ENCODE assay signal across 15 cellular contexts in the genomic region with DNA sequence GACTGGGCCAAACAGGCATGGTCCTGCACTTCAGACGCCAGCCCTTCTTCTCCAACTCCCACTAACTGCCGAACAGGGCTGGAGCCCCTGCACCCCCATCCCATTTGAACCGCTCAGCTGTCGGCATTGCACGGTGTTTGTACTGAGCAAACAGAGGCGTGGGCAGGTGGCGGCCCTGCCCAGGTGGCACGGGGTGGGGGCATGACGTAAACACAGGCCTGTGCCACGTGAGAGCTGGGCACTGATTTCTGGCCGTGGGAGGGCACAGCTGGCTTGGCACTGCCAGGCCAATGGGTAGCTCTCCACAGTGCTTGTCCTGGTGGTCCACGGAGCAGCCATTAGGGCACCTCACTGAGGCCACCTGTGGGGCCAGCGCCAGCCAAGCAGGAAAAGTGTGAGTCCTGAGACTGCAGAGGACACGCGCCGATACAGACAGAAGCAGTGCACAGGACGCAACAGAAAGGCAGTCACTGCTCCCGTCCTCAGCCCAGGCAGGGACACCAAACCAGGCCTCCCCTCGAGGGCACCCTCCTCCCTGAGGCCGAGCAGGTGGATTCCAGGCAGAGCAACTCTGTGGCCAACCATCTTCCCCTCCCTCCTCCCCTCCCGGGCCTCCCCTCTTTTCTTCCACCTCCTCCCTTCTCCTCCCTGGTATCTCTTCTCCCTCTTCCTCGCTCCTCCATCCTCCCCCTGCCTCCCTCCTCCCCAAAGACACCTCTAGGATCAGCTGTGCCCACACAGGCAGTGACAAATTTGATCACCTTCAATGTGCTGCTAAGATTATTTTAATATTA.
A peak's percentile ranks its signal among the peaks of the same experiment; 100 is the strongest.
DNase-seq lines count a peak whose midpoint lies in the region; ATAC-seq and TF ChIP-seq lines count a peak whose summit lies in the region.
"Had no signal": no experiment of that assay in that cellular context is flagged by ENCODE, and none has a peak within 500 bp of the region (broad histone marks: within the 10 kb centered on the region; RNA-seq: fewer than 3 reads in every experiment).

No MANE protein-coding gene starts in this region.

- H3K27me3 ChIP-seq in CD4-positive, alpha-beta T cell (ENCODE audit: control insufficient read depth, insufficient read depth, low read length): no peaks in the 10 kb centered on the region
- H3K27me3 ChIP-seq in body of pancreas (no peaks in the 10 kb centered on the region), aorta (ENCODE audit: control insufficient read depth in 1 of 2, insufficient read depth in 2 of 2, low read length in 1 of 2) (no peaks in the 10 kb centered on the region)
- H3K27me3 ChIP-seq: BE2C had no signal

- H3K27ac ChIP-seq in CD4-positive, alpha-beta T cell (ENCODE audit: low read depth, low read length): no peak overlapping the region
- peak overlapping the region in 3 of 4 donors; percentile 16 to 47 (median 21) for H3K27ac ChIP-seq in body of pancreas
- H3K27ac ChIP-seq in aorta (ENCODE audit: low read depth in 1 of 2, low read length in 2 of 2): no peak overlapping the region
- H3K27ac ChIP-seq: psoas muscle had no signal

- H3K36me3 ChIP-seq in body of pancreas (replicated peaks in 1 of 2; ENCODE audit: insufficient read depth in 1 of 2, low read depth in 2 of 2) (no peaks in the 10 kb centered on the region), aorta (ENCODE audit: control insufficient read depth in 1 of 2, insufficient read depth in 2 of 2, low read length in 1 of 2) (no peaks in the 10 kb centered on the region)
- H3K36me3 ChIP-seq: BE2C had no signal

- H3K4me3 Mint-ChIP-seq in CD4-positive, alpha-beta T cell: peak overlapping the region; percentile 67
- peak overlapping the region in 4 of 10 donors; percentile 6 to 47 (median 30) for H3K4me3 Mint-ChIP-seq in naive thymus-derived CD8-positive, alpha-beta T cell
- H3K4me3 Mint-ChIP-seq: mesothelial cell of epicardium had no signal

- H3K9me3 ChIP-seq in CD4-positive, alpha-beta T cell (ENCODE audit: control insufficient read depth, low read length): no peaks in the 10 kb centered on the region
- H3K9me3 ChIP-seq in body of pancreas (no peaks in the 10 kb centered on the region), aorta (ENCODE audit: control insufficient read depth, low read length) (no peaks in the 10 kb centered on the region)
- H3K9me3 ChIP-seq: BE2C, psoas muscle had no signal

- no peaks in the 10 kb centered on the region for H3K27me3 Mint-ChIP-seq in CD4-positive, alpha-beta T cell
- no peaks in the 10 kb centered on the region for H3K27me3 Mint-ChIP-seq in naive thymus-derived CD8-positive, alpha-beta T cell

- peaks cover 69% of the 10 kb centered on the region for H3K36me3 Mint-ChIP-seq in CD4-positive, alpha-beta T cell (ENCODE audit: low read depth)
- H3K36me3 Mint-ChIP-seq in naive thymus-derived CD8-positive, alpha-beta T cell: peaks cover 3 to 44% (median 5%) of the 10 kb centered on the region in 3 donors

- ATAC-seq in CD4-positive, alpha-beta T cell (ENCODE audit: poor library complexity): no peak
- ATAC-seq in body of pancreas: peak; percentile 98
- no peak for ATAC-seq in naive thymus-derived CD8-positive, alpha-beta T cell
- ATAC-seq in aorta (ENCODE audit: low FRiP score): no peak
- ATAC-seq in GM21390 (IDR thresholded peaks at IDR 0.05; ENCODE audit: unreplicated experiment): no peak

- DNase-seq in CD4-positive, alpha-beta T cell: no peak
- DNase-seq in LNCaP clone FGC (ENCODE audit: low read depth) (peak; percentile 61), body of pancreas (peak; percentile 89 to 94 (median 92)), DMS114 treated with DMSO at 0.1 percent for 48 hours (lab: John Stamatoyannopoulos, UW; ENCODE audit: unreplicated experiment) (no peak), foreskin melanocyte (no peak), aorta (no peak)
- no peak for DNase-seq in naive thymus-derived CD8-positive, alpha-beta T cell
- DNase-seq: activated CD4-positive, CD25-positive, alpha-beta regulatory T cell treated with anti-CD3 and anti-CD28 coated beads, Interleukin-2, amount 50 U/mL, for 72 hours; BE2C; IMR-90; stimulated activated CD4-positive, alpha-beta T cell treated with anti-CD3 and anti-CD28 coated beads, Interleukin-4, amount 100 ng/mL, for 24 hours; stimulated activated naive CD4-positive, alpha-beta T cell treated with Interleukin-2 at 50 U/mL for 16 hours had no signal

- POLR2A ChIA-PET in CD4-positive, alpha-beta T cell (lab: Charles Lee): interaction anchor here (1.0 to 5.5 kb wide), 3 partner anchors 9 to 109 kb away, joined by 3 to 206 read pairs (median 3); no protein-coding TSS in a partner anchor
- POLR2A ChIA-PET in naive thymus-derived CD8-positive, alpha-beta T cell (lab: Charles Lee): interaction anchor here (6.0 kb wide), 1 partner anchor 11 kb away, joined by 32 read pairs; no protein-coding TSS in a partner anchor

- no peaks in the 10 kb centered on the region for H3K9me3 Mint-ChIP-seq in CD4-positive, alpha-beta T cell
- H3K9me3 Mint-ChIP-seq in naive thymus-derived CD8-positive, alpha-beta T cell: no peaks in the 10 kb centered on the region

- H3K4me3 ChIP-seq in LNCaP clone FGC (ENCODE audit: low read depth, low read length) (no peak overlapping the region), body of pancreas (no peak overlapping the region), aorta (ENCODE audit: low read length in 2 of 2) (no peak overlapping the region)
- H3K4me3 ChIP-seq: psoas muscle had no signal

- peaks cover 74% of the 10 kb centered on the region for H3K4me1 Mint-ChIP-seq in CD4-positive, alpha-beta T cell (ENCODE audit: low read depth)
- peaks cover 48 to 68% (median 50%) of the 10 kb centered on the region in 4 donors for H3K4me1 Mint-ChIP-seq in naive thymus-derived CD8-positive, alpha-beta T cell

- H3K4me1 ChIP-seq in body of pancreas (peaks cover 15% of the 10 kb centered on the region), aorta (ENCODE audit: control insufficient read depth in 1 of 2, insufficient read depth in 2 of 2, low read length in 2 of 2) (no peaks in the 10 kb centered on the region)
- H3K4me1 ChIP-seq: psoas muscle had no signal

- TF ChIP-seq CTCF in CD4-positive, alpha-beta T cell (IDR thresholded peaks at IDR 0.05): no peak
- TF ChIP-seq CTCF in LNCaP clone FGC (IDR thresholded peaks at IDR 0.05; ENCODE audit: control insufficient read depth, extremely low read depth, insufficient read depth) (no peak), body of pancreas (IDR thresholded peaks at IDR 0.05) (no peak)

- peak overlapping the region; percentile 89 for H3K27ac Mint-ChIP-seq in CD4-positive, alpha-beta T cell
- peak overlapping the region; percentile 50 to 97 (median 90) for H3K27ac Mint-ChIP-seq in naive thymus-derived CD8-positive, alpha-beta T cell
- H3K27ac Mint-ChIP-seq: mesothelial cell of epicardium had no signal

- WGBS in body of pancreas, 2 donors: 44 to 81% methylated on average over 6 to 22 of the region's 22 CpGs
- 91 to 92% methylated on average over 22 of the region's 22 CpGs for WGBS in aorta, 2 donors

- intact Hi-C loops in CD4-positive, alpha-beta T cell (cut with DNase I, micrococcal nuclease): loop anchor here (5.0 to 10.0 kb wide), 5 partner anchors 36 to 264 kb away; no protein-coding TSS in a partner anchor
- intact Hi-C loops in body of pancreas (cut with DNase I): no loop called here
- intact Hi-C loops in aorta (cut with DNase I): no loop called here

- TF ChIP-seq POLR2A in body of pancreas (IDR thresholded peaks at IDR 0.05): peak in 2 of 3 donors; percentile 6 to 14

- CTCF ChIA-PET in CD4-positive, alpha-beta T cell (lab: Charles Lee): interaction anchor here (0.5 to 0.7 kb wide), 2 partner anchors 158 to 392 kb away, joined by 3 read pairs; no protein-coding TSS in a partner anchor

Comparison
In these comparisons a context has a peak if more than half of its experiments do, and no peak if none do; other contexts are left out.
1. DNase-seq: peak in LNCaP clone FGC (single experiment) and body of pancreas (4 of 4); none in CD4-positive, alpha-beta T cell (0 of 10), naive thymus-derived CD8-positive, alpha-beta T cell (0 of 10), DMS114 treated with DMSO at 0.1 percent for 48 hours (single experiment), foreskin melanocyte (single experiment) and aorta (0 of 2).
2. H3K27ac ChIP-seq: peak in body of pancreas (3 of 4); none in CD4-positive, alpha-beta T cell (single experiment) and aorta (0 of 2).
3. intact Hi-C loops: an anchor here in CD4-positive, alpha-beta T cell (5.0 to 10.0 kb wide); none called in body of pancreas and aorta.